Comparison of ENCODE assay signal across 9 cellular contexts in the genomic region with DNA sequence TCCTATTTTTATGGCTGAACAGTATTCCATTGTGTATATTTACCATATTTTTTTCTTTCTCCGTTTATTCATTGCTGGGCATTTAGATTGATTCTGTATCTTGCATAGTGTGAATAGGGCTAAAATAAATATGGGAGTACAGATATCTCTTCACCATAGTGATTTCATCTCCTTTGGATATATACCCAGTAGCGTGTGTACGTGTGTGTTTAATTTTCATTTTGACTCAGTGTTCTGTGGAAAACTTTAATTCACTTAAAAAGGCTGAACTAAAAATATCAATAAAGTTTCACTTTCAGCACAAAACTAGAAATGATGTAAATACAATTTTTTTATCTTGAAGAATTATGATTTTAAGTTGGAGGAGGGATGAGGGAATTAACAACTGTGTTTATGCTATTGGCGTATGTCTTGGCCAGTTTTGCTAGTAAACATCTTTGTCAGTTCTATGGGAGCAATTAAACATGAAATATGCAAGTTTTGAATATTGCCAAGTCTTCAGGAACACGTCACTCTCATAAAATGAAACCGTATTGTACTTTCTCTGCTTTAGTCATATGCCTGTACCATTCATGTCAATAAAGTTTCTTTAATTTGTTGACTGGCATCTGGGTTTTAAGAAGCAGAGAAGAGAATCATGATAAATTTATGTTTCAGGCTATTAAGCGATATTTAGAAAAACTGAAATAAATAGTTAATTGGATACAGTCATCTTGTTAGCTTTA.
DNase-seq lines count a peak whose midpoint lies in the region; ATAC-seq and TF ChIP-seq lines count a peak whose summit lies in the region.
"Had no signal": no experiment of that assay in that cellular context is flagged by ENCODE, and none has a peak within 500 bp of the region (broad histone marks: within the 10 kb centered on the region; RNA-seq: fewer than 3 reads in every experiment).

No MANE protein-coding gene starts in this region.

- DNase-seq in EH (ENCODE audit: low read depth) (peak; percentile 71), astrocyte of the spinal cord (ENCODE audit: low read depth, low spot score) (peak; percentile 4), skeletal muscle cell (ENCODE audit: low read depth) (peak; percentile 58), head of caudate nucleus (no peak), GM20000 (ENCODE audit: low spot score) (no peak), omental fat pad (ENCODE audit: low spot score) (no peak)
- DNase-seq: cortex of kidney, T1000 had no signal

- intact Hi-C loops in head of caudate nucleus (cut with DNase I) = no loop called here

- in situ Hi-C loops in astrocyte of the spinal cord (cut with HindIII; ENCODE audit: low sequenced_read_pairs) = no loop called here

- no peak for TF ChIP-seq CTCF in astrocyte of the spinal cord (IDR thresholded peaks at IDR 0.05; ENCODE audit: low read depth, low read length)
- TF ChIP-seq CTCF in GM20000 (IDR thresholded peaks at IDR 0.05; ENCODE audit: extremely low read depth, missing control alignments) = no peak
- no peak for TF ChIP-seq CTCF in omental fat pad (IDR thresholded peaks at IDR 0.05)

- H3K4me3 ChIP-seq in astrocyte of the spinal cord (ENCODE audit: low read depth, low read length) (no peak overlapping the region), skeletal muscle cell (ENCODE audit: low read depth, low read length) (no peak overlapping the region)

- ATAC-seq in HG03378 (IDR thresholded peaks at IDR 0.05; ENCODE audit: unreplicated experiment) (peak; percentile 53), omental fat pad (ENCODE audit: low FRiP score) (no peak)

Comparison
In these comparisons a context has a peak if more than half of its experiments do, and no peak if none do; other contexts are left out.
1. DNase-seq: peak in EH (single experiment), astrocyte of the spinal cord (single experiment) and skeletal muscle cell (single experiment); none in head of caudate nucleus (0 of 42), GM20000 (single experiment) and omental fat pad (single experiment).